31 cellular contexts compared by ENCODE assay signal in genomic region chr7:39750253-39750994, GRCh38.
"Had no signal": no experiment of that assay in that cellular context is flagged by ENCODE, and none has a peak within 500 bp of the region (broad histone marks: within the 10 kb centered on the region; RNA-seq: fewer than 3 reads in every experiment).

No MANE protein-coding gene starts in this region.

- H3K27ac ChIP-seq: neural progenitor cell, ovary, parathyroid adenoma, psoas muscle, skin epidermis, spleen, suprapubic skin, testis, tibial artery, transverse colon, upper lobe of right lung, uterus had no signal

- H3K4me1 ChIP-seq: parathyroid adenoma, psoas muscle, testis, upper lobe of right lung, uterus had no signal

- H3K27ac Mint-ChIP-seq: natural killer cell; nephron; neural progenitor cell; progenitor cell of endocrine pancreas; stimulated activated memory B cell treated with anti-CD40 and anti-IgM and Interleukin-4, amounts not matched to agents 10 μg/mL and 1 μg/mL and 100 μg/mL, for 72 hours; stimulated activated naive CD8-positive, alpha-beta T cell treated with anti-CD3 and anti-CD28 coated beads, Interleukin-15, amount 100 ng/mL, for 72 hours; type B pancreatic cell had no signal

- DNase-seq: natural killer cell; occipital lobe; ovary; posterior cingulate gyrus; psoas muscle; right cardiac atrium; spleen; stimulated activated CD4-positive, alpha-beta T cell treated with anti-CD3 and anti-CD28 coated beads, Interleukin-12 subunit alpha, Interleukin-12 subunit beta, amount 100 ng/mL, for 4 hours; stimulated activated CD4-positive, alpha-beta T cell treated with anti-CD3 and anti-CD28 coated beads, Interleukin-1b, Interleukin-23, amount 100 ng/mL, for 48 hours; stimulated activated CD4-positive, alpha-beta T cell treated with anti-CD3 and anti-CD28 coated beads, Interleukin-4, amount 100 ng/mL, for 1 hour; stimulated activated CD4-positive, alpha-beta T cell treated with anti-CD3 and anti-CD28 coated beads, Interleukin-4, amount 100 ng/mL, for 4 hours; stimulated activated CD8-positive, alpha-beta memory T cell treated with anti-CD3 and anti-CD28 coated beads, Interleukin-4, amount 100 ng/mL, for 48 hours; stimulated activated naive CD4-positive, alpha-beta T cell; stimulated activated naive CD8-positive, alpha-beta T cell treated with anti-CD3 and anti-CD28 coated beads, Interleukin-15, amount 100 ng/mL, for 72 hours; stimulated activated naive CD8-positive, alpha-beta T cell treated with anti-CD3 and anti-CD28 coated beads, Interleukin-15, Interleukin-2, amounts not matched to agents 100 U/mL and 50 U/mL, for 24 hours; substantia nigra; testis; tibial artery; transverse colon; upper lobe of right lung; uterus had no signal

- H3K36me3 ChIP-seq: neural progenitor cell, ovary, spleen, suprapubic skin, tibial artery, transverse colon, upper lobe of right lung, uterus had no signal

- H3K27me3 ChIP-seq: neural progenitor cell, ovary, spleen, suprapubic skin, testis, tibial artery, transverse colon, upper lobe of right lung, uterus had no signal

- H3K9ac ChIP-seq: neural progenitor cell, parathyroid adenoma had no signal

- H3K4me3 Mint-ChIP-seq: natural killer cell; nephron; neural progenitor cell; stimulated activated memory B cell treated with anti-CD40 and anti-IgM and Interleukin-4, amounts not matched to agents 10 μg/mL and 1 μg/mL and 100 μg/mL, for 72 hours; stimulated activated naive CD8-positive, alpha-beta T cell treated with anti-CD3 and anti-CD28 coated beads, Interleukin-15, amount 100 ng/mL, for 72 hours; type B pancreatic cell had no signal

- H3K4me3 ChIP-seq: neural progenitor cell, ovary, psoas muscle, skin epidermis, smooth muscle cell, spleen, suprapubic skin, testis, tibial artery, transverse colon, upper lobe of right lung, uterus had no signal

- H3K9me3 ChIP-seq: ovary, psoas muscle, spleen, suprapubic skin, testis, tibial artery, transverse colon, upper lobe of right lung, uterus had no signal

- H3K4me2 ChIP-seq: neural progenitor cell, smooth muscle cell had no signal

- H3K27me3 Mint-ChIP-seq: progenitor cell of endocrine pancreas; stimulated activated memory B cell treated with anti-CD40 and anti-IgM and Interleukin-4, amounts not matched to agents 10 μg/mL and 1 μg/mL and 100 μg/mL, for 72 hours; stimulated activated naive CD8-positive, alpha-beta T cell treated with anti-CD3 and anti-CD28 coated beads, Interleukin-15, amount 100 ng/mL, for 72 hours; type B pancreatic cell had no signal

- H3K36me3 Mint-ChIP-seq: natural killer cell had no signal

- ATAC-seq: natural killer cell; psoas muscle; right cardiac atrium; sciatic nerve; stimulated activated memory B cell treated with anti-CD40 and anti-IgM and Interleukin-4, amounts not matched to agents 10 μg/mL and 1 μg/mL and 100 μg/mL, for 72 hours; stimulated activated naive CD8-positive, alpha-beta T cell treated with anti-CD3 and anti-CD28 coated beads, Interleukin-15, amount 100 ng/mL, for 72 hours; stimulated activated naive CD8-positive, alpha-beta T cell treated with anti-CD3 and anti-CD28 coated beads, Interleukin-15, Interleukin-2, amounts not matched to agents 100 U/mL and 50 U/mL, for 24 hours; upper lobe of right lung had no signal

- H2AFZ ChIP-seq: neural progenitor cell, parathyroid adenoma had no signal

- H3K9me3 Mint-ChIP-seq: natural killer cell; nephron; stimulated activated memory B cell treated with anti-CD40 and anti-IgM and Interleukin-4, amounts not matched to agents 10 μg/mL and 1 μg/mL and 100 μg/mL, for 72 hours had no signal
